ENCODE assay signal across 23 cellular contexts in the genomic region with DNA sequence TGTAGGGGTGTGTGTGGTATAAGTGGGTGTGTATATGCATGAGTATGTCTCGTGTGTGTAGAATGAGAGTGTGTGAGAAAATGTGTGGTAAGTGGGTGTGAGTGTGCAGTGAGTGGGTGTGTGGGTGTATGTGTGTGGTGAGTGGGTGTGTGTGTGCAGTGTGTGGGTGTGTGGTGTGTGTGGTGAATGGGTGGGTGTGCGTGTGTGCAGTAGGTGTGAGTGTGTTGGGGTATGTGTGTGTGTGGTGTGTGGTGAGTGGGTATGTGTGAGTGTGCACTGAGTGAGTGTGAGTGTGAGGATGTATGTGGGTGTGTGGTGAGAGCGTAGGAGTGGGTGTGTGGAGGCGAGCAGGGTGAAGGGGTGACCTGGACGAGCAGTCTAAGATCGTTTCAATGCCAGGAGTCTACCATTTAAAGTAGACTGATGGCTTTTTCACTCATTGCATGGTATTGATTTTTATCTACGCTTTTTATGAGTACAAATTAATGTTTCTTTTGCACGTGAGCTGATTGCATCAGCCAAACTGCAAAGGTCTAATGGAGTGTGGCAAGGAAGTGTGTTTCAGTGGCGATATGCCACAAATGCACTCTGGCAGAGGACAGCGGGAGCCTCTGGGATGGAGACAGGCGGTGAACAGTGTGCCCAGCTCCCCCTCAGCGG. TPM values are rescaled to one million over a fixed set of nuclear protein-coding genes. Genes with fewer than 3 reads are reported as not detected.
DNase-seq lines count a peak whose midpoint lies in the region; ATAC-seq, FAIRE-seq and TF ChIP-seq lines count a peak whose summit lies in the region.
"Had no signal": no experiment of that assay in that cellular context is flagged by ENCODE, and none has a peak within 500 bp of the region (broad histone marks: within the 10 kb centered on the region; RNA-seq: fewer than 3 reads in every experiment).

No MANE protein-coding gene starts in this region.

- in situ Hi-C loops in K562 (cut with MboI), result no loop called here

- H3K9me3 ChIP-seq in K562 (replicated peaks; ENCODE audit: control insufficient read depth, insufficient read depth, low read depth, low read length), result no peaks in the 10 kb centered on the region
- H3K9me3 ChIP-seq in upper lobe of right lung, result no peaks in the 10 kb centered on the region
- H3K9me3 ChIP-seq in stomach, result no peaks in the 10 kb centered on the region
- H3K9me3 ChIP-seq: A549, HAP-1, SK-N-SH had no signal

- no peak overlapping the region for H3K4me3 Mint-ChIP-seq in stimulated activated naive CD8-positive, alpha-beta T cell treated with anti-CD3 and anti-CD28 coated beads, Interleukin-15, amount 100 ng/mL, for 72 hours
- H3K4me3 Mint-ChIP-seq: CD8-positive, alpha-beta memory T cell; T-cell had no signal

- no peak overlapping the region for H3K27ac Mint-ChIP-seq in stimulated activated naive CD8-positive, alpha-beta T cell treated with anti-CD3 and anti-CD28 coated beads, Interleukin-15, amount 100 ng/mL, for 72 hours
- H3K27ac Mint-ChIP-seq: T-cell had no signal

- no peak overlapping the region for H3K4me2 ChIP-seq in K562 (ENCODE audit: insufficient read depth, low read length)
- H3K4me2 ChIP-seq: A549, SK-N-SH had no signal

- H3K9ac ChIP-seq in K562 (ENCODE audit: insufficient read depth in 1 of 2, low read depth in 2 of 2, low read length in 2 of 2), result no peak overlapping the region
- H3K9ac ChIP-seq: SK-N-SH had no signal

- no peak for DNase-seq in stimulated activated naive CD8-positive, alpha-beta T cell treated with anti-CD3 and anti-CD28 coated beads, Interleukin-15, amount 100 ng/mL, for 72 hours
- DNase-seq in stimulated activated naive CD8-positive, alpha-beta T cell treated with anti-CD3 and anti-CD28 coated beads, Interleukin-15, Interleukin-2, amounts not matched to agents 100 U/mL and 50 U/mL, for 24 hours, result no peak
- DNase-seq in NCI-H2107 (lab: John Stamatoyannopoulos, UW) (peak; percentile 42), K562 (ENCODE audit: extremely low read depth in 1 of 4, low spot score in 3 of 4) (no peak), upper lobe of right lung (no peak), NCI-H146 (lab: John Stamatoyannopoulos, UW) (no peak), stomach (no peak)
- DNase-seq in activated naive CD4-positive, alpha-beta T cell (lab: John Stamatoyannopoulos, UW), result no peak
- DNase-seq: CD8-positive, alpha-beta memory T cell; GDM1; NCI-H1105 treated with DMSO at 0.1 percent for 48 hours; NCI-H1694 treated with DMSO at 0.1 percent for 48 hours; NCI-H2171; NCI-H446 treated with DMSO at 0.1 percent for 48 hours; NK-92 treated with Interleukin-12 subunit alpha and Interleukin-12 subunit beta, amount 100 ng/mL, for 24 hours; SK-N-SH; T-cell had no signal

- TF ChIP-seq RAD21 in K562 (CRISPR knock-in tag; conservative IDR thresholded peaks at IDR 0.05 in 1 of 2, IDR thresholded peaks at IDR 0.05 in 1 of 2), result no peak

- no peaks in the 10 kb centered on the region for H3K9me3 Mint-ChIP-seq in stimulated activated naive CD8-positive, alpha-beta T cell treated with anti-CD3 and anti-CD28 coated beads, Interleukin-15, amount 100 ng/mL, for 72 hours
- H3K9me3 Mint-ChIP-seq: CD8-positive, alpha-beta memory T cell; T-cell had no signal

- WGBS in K562 (ENCODE audit: insufficient coverage, low coverage, missing lambda C conversion rate), result 32% methylated on average over 12 of the region's 12 CpGs
- WGBS in stomach, 5 donors, result 84 to 89% (median 86%) methylated on average over 12 of the region's 12 CpGs

- H2AFZ ChIP-seq in K562 (ENCODE audit: low read depth, low read length), result no peak overlapping the region

- TF ChIP-seq POLR2A in K562 (conservative IDR thresholded peaks at IDR 0.05), result no peak
- TF ChIP-seq POLR2A in stomach (IDR thresholded peaks at IDR 0.05), result no peak

- H3K9me1 ChIP-seq in K562 (ENCODE audit: control insufficient read depth, insufficient read depth, low read length), result no peaks in the 10 kb centered on the region

- TF ChIP-seq EP300 in K562 (IDR thresholded peaks at IDR 0.05; ENCODE audit: low read length), result no peak
- no peak for TF ChIP-seq EP300 in stomach (IDR thresholded peaks at IDR 0.05)

- POLR2A ChIA-PET in K562 (lab: Yijun Ruan, JAX), result no interaction called here

- H3K27me3 ChIP-seq in K562 (ENCODE audit: control insufficient read depth in 2 of 2, insufficient read depth in 2 of 2, low read length in 2 of 2), result peaks cover 18 to 20% of the 10 kb centered on the region in 2 experiments
- H3K27me3 ChIP-seq in upper lobe of right lung, result no peaks in the 10 kb centered on the region
- H3K27me3 ChIP-seq in stomach, result peaks cover 0 to under 1% (median 0%) of the 10 kb centered on the region in 3 donors

- H3K27me3 Mint-ChIP-seq in stimulated activated naive CD8-positive, alpha-beta T cell treated with anti-CD3 and anti-CD28 coated beads, Interleukin-15, amount 100 ng/mL, for 72 hours, result no peaks in the 10 kb centered on the region

- H3K27ac ChIP-seq in K562 (ENCODE audit: extremely low read depth, low read depth, low read length), result no peak overlapping the region; the same call in 2 of the 3 replicates
- no peak overlapping the region for H3K27ac ChIP-seq in upper lobe of right lung
- H3K27ac ChIP-seq in stomach, result no peak overlapping the region
- H3K27ac ChIP-seq: A549 had no signal

- no peak overlapping the region for H3K4me3 ChIP-seq in K562
- no peak overlapping the region for H3K4me3 ChIP-seq in upper lobe of right lung
- no peak overlapping the region for H3K4me3 ChIP-seq in stomach
- H3K4me3 ChIP-seq: A549, HAP-1 had no signal

- peak; percentile 29 for FAIRE-seq in K562 (lab: Jason Lieb, UNC)
- FAIRE-seq: A549, RCC 7860 had no signal

- CTCF ChIA-PET in K562 (lab: Yijun Ruan, JAX; ENCODE audit: low intra/inter-chr PET ratio), result no interaction called here

- TF ChIP-seq CTCF in K562 (IDR thresholded peaks at IDR 0.05 in 2 of 3, conservative IDR thresholded peaks at IDR 0.05 in 1 of 3; ENCODE audit: insufficient read depth in 2 of 3, low read depth in 1 of 3, low read length in 3 of 3) (no peak), upper lobe of right lung (IDR thresholded peaks at IDR 0.05) (no peak), stomach (IDR thresholded peaks at IDR 0.05) (no peak)

- no peaks in the 10 kb centered on the region for H4K20me1 ChIP-seq in K562 (replicated peaks; ENCODE audit: control insufficient read depth, insufficient read depth, low read length)

- H3K4me1 Mint-ChIP-seq in stimulated activated naive CD8-positive, alpha-beta T cell treated with anti-CD3 and anti-CD28 coated beads, Interleukin-15, amount 100 ng/mL, for 72 hours, result peaks cover 5% of the 10 kb centered on the region
- H3K4me1 Mint-ChIP-seq: CD8-positive, alpha-beta memory T cell had no signal

- H3K36me3 ChIP-seq in K562 (ENCODE audit: control insufficient read depth, insufficient read depth, low read length), result no peaks in the 10 kb centered on the region
- no peaks in the 10 kb centered on the region for H3K36me3 ChIP-seq in upper lobe of right lung
- H3K36me3 ChIP-seq in stomach, result no peaks in the 10 kb centered on the region
- H3K36me3 ChIP-seq: HAP-1 had no signal

- intact Hi-C loops in K562 (cut with micrococcal nuclease) (no loop called here), upper lobe of right lung (cut with DNase I) (no loop called here), stomach (cut with DNase I; ENCODE audit: low total_unique reads) (no loop called here)

- ATAC-seq in stimulated activated naive CD8-positive, alpha-beta T cell treated with anti-CD3 and anti-CD28 coated beads, Interleukin-15, amount 100 ng/mL, for 72 hours, result peak; percentile 42
- no peak for ATAC-seq in stimulated activated naive CD8-positive, alpha-beta T cell treated with anti-CD3 and anti-CD28 coated beads, Interleukin-15, Interleukin-2, amounts not matched to agents 100 U/mL and 50 U/mL, for 24 hours
- no peak for ATAC-seq in K562
- peak; percentile 8 for ATAC-seq in upper lobe of right lung
- ATAC-seq: A549, Right ventricle myocardium inferior, T-cell had no signal

- BruUV-seq in K562 (replicated peaks; lab: Mats Ljungman, UMichigan), result no TSS peak

- H3K79me2 ChIP-seq in K562 (ENCODE audit: control insufficient read depth, insufficient read depth, low read length), result no peaks in the 10 kb centered on the region

- peaks cover 0 to 11% of the 10 kb centered on the region in 2 experiments; a peak in 2 of 5 replicates for H3K4me1 ChIP-seq in K562 (replicated peaks in 1 of 2; ENCODE audit: control insufficient read depth in 2 of 2, insufficient read depth in 2 of 2, low read length in 2 of 2)
- no peaks in the 10 kb centered on the region for H3K4me1 ChIP-seq in upper lobe of right lung
- no peaks in the 10 kb centered on the region for H3K4me1 ChIP-seq in stomach
- H3K4me1 ChIP-seq: A549, HAP-1 had no signal

RNA-seq across cellular contexts. Expression of gene CPN2, which starts 1.6 kb away (rescaled TPM):
- not detected in 2 replicates for total RNA-seq in K562 (2011; cell fraction: chromatin; rRNA removed; ENCODE audit: low replicate concordance)
- total RNA-seq in K562 (2011; cell fraction: nucleolus; rRNA removed), result not detected in 2 replicates
- total RNA-seq in K562 (2011; cell fraction: nucleoplasm; rRNA removed), result not detected in 2 replicates
- total RNA-seq in K562 (2014; rRNA removed), result not detected in 2 replicates
- not detected in 2 replicates for total RNA-seq in K562 (2014; rRNA removed; fragmentation: Illumina TruSeq; extraction: Trizol)
- total RNA-seq in K562 (2015; rRNA removed; fragmentation: Illumina TruSeq; extraction: Trizol), result not detected in 2 replicates
- total RNA-seq in K562 (2021), result not detected in 2 replicates
- polyA plus RNA-seq in K562 (2011; rRNA removed), result not detected in 2 replicates
- 0.04 TPM in 1 of 2 replicates, not detected in the other for polyA plus RNA-seq in K562 (2011; cell fraction: cytosol; rRNA removed)
- not detected in 2 replicates for polyA plus RNA-seq in K562 (2011; cell fraction: nucleus; rRNA removed)
- polyA plus RNA-seq in K562 (2012), result 0.06 TPM in 1 of 2 replicates, not detected in the other
- polyA plus RNA-seq in K562 (2014; fragmentation: Illumina TruSeq; extraction: Trizol), result not detected in 2 replicates
- not detected for polyA plus RNA-seq in K562 (2014; fragmentation: Nextera tagmentation; extraction: Ambion mirVana)
- not detected in 2 replicates for polyA plus RNA-seq in K562 (2014; rRNA removed)
- not detected in 2 replicates for polyA minus RNA-seq in K562 (2011; rRNA and poly(A)+ RNA removed)
- not detected in 2 replicates for polyA minus RNA-seq in K562 (2011; cell fraction: cytosol; rRNA and poly(A)+ RNA removed)
- polyA minus RNA-seq in K562 (2011; cell fraction: nucleus; rRNA and poly(A)+ RNA removed), result not detected in 2 replicates
- not detected for total RNA-seq in upper lobe of right lung
- not detected for total RNA-seq in stomach
- not detected for polyA plus RNA-seq in stomach
- total RNA-seq: CD8-positive, alpha-beta memory T cell; Daoy had no signal
- polyA plus RNA-seq: A549; BJ; CD8-positive, alpha-beta memory T cell; SK-N-SH had no signal

RNA-seq across cellular contexts. Expression of gene LRRC15, which starts 16.8 kb away (rescaled TPM):
- not detected in 2 replicates for total RNA-seq in K562 (2011; cell fraction: chromatin; rRNA removed; ENCODE audit: low replicate concordance)
- not detected in 2 replicates for total RNA-seq in K562 (2011; cell fraction: nucleolus; rRNA removed)
- total RNA-seq in K562 (2011; cell fraction: nucleoplasm; rRNA removed), result not detected in 2 replicates
- not detected in 2 replicates for total RNA-seq in K562 (2014; rRNA removed)
- total RNA-seq in K562 (2014; rRNA removed; fragmentation: Illumina TruSeq; extraction: Trizol), result not detected in 2 replicates
- not detected in 2 replicates for total RNA-seq in K562 (2015; rRNA removed; fragmentation: Illumina TruSeq; extraction: Trizol)
- not detected in 2 replicates for total RNA-seq in K562 (2021)
- polyA plus RNA-seq in K562 (2011; rRNA removed), result 0.01 TPM in 1 of 2 replicates, not detected in the other
- polyA plus RNA-seq in K562 (2011; cell fraction: cytosol; rRNA removed), result not detected in 2 replicates
- not detected in 2 replicates for polyA plus RNA-seq in K562 (2011; cell fraction: nucleus; rRNA removed)
- polyA plus RNA-seq in K562 (2012), result not detected in 2 replicates
- polyA plus RNA-seq in K562 (2014; fragmentation: Illumina TruSeq; extraction: Trizol), result not detected in 2 replicates
- polyA plus RNA-seq in K562 (2014; fragmentation: Nextera tagmentation; extraction: Ambion mirVana), result not detected
- polyA plus RNA-seq in K562 (2014; rRNA removed), result not detected in 2 replicates
- not detected in 2 replicates for polyA minus RNA-seq in K562 (2011; rRNA and poly(A)+ RNA removed)
- polyA minus RNA-seq in K562 (2011; cell fraction: cytosol; rRNA and poly(A)+ RNA removed), result not detected in 2 replicates
- not detected in 2 replicates for polyA minus RNA-seq in K562 (2011; cell fraction: nucleus; rRNA and poly(A)+ RNA removed)
- total RNA-seq in upper lobe of right lung, result 1.1 TPM
- under 1 TPM in 2 of 5 donors, not detected in 3; 0.37 to 0.43 TPM for total RNA-seq in stomach
- polyA plus RNA-seq in stomach, result 1 to 10 TPM in 2 of 3 donors, under 1 TPM in 1; 0.03 to 1.7 (median 1.1) TPM
- total RNA-seq: CD8-positive, alpha-beta memory T cell; T-cell had no signal
- polyA plus RNA-seq: CD8-positive, alpha-beta memory T cell had no signal

RNA-seq across cellular contexts. Expression of gene GP5, which starts 46.3 kb away (rescaled TPM):
- total RNA-seq in K562 (2011; cell fraction: chromatin; rRNA removed; ENCODE audit: low replicate concordance), result 0.14 and 0.23 TPM in 2 replicates
- 0.26 and 0.33 TPM in 2 replicates for total RNA-seq in K562 (2011; cell fraction: nucleolus; rRNA removed)
- total RNA-seq in K562 (2011; cell fraction: nucleoplasm; rRNA removed), result 0.15 and 0.23 TPM in 2 replicates
- total RNA-seq in K562 (2014; rRNA removed) (0.04 TPM in 1 of 2 replicates, not detected in the other), K562 (2014; rRNA removed; fragmentation: Illumina TruSeq; extraction: Trizol) (not detected in 2 replicates), K562 (2015; rRNA removed; fragmentation: Illumina TruSeq; extraction: Trizol) (0.04 TPM in 1 of 2 replicates, not detected in the other), K562 (2021) (0.09 TPM in 1 of 2 replicates, not detected in the other), upper lobe of right lung (0.26 TPM), stomach (under 1 TPM in 1 of 5 donors, not detected in 4; 0.18 TPM)
- polyA plus RNA-seq in K562 (2011; rRNA removed) (0.01 and 0.03 TPM in 2 replicates), K562 (2014; fragmentation: Illumina TruSeq; extraction: Trizol) (not detected in 2 replicates), K562 (2014; fragmentation: Nextera tagmentation; extraction: Ambion mirVana) (not detected), K562 (2014; rRNA removed) (0.04 and 0.08 TPM in 2 replicates), stomach (not detected)
- 0.03 TPM in 1 of 2 replicates, not detected in the other for polyA plus RNA-seq in K562 (2011; cell fraction: cytosol; rRNA removed)
- not detected in 2 replicates for polyA plus RNA-seq in K562 (2011; cell fraction: nucleus; rRNA removed)
- polyA plus RNA-seq in K562 (2012), result not detected in 2 replicates
- 0.18 TPM in 1 of 2 replicates, not detected in the other for polyA minus RNA-seq in K562 (2011; rRNA and poly(A)+ RNA removed)
- polyA minus RNA-seq in K562 (2011; cell fraction: cytosol; rRNA and poly(A)+ RNA removed), result not detected in 2 replicates
- 0.13 and 0.22 TPM in 2 replicates for polyA minus RNA-seq in K562 (2011; cell fraction: nucleus; rRNA and poly(A)+ RNA removed)
- total RNA-seq: Daoy, Right ventricle myocardium inferior had no signal
- polyA plus RNA-seq: A549, BJ had no signal

Comparison
In these comparisons a context has a peak if more than half of its experiments do, and no peak if none do; other contexts are left out.
1. ATAC-seq: peak in stimulated activated naive CD8-positive, alpha-beta T cell treated with anti-CD3 and anti-CD28 coated beads, Interleukin-15, amount 100 ng/mL, for 72 hours (single experiment) and upper lobe of right lung (single experiment); none in stimulated activated naive CD8-positive, alpha-beta T cell treated with anti-CD3 and anti-CD28 coated beads, Interleukin-15, Interleukin-2, amounts not matched to agents 100 U/mL and 50 U/mL, for 24 hours (single experiment) and K562 (single experiment).